ENCODE assay signal across 20 cellular contexts in genomic region chr7:88073625-88074024, GRCh38.
A peak's percentile ranks its signal among the peaks of the same experiment; 100 is the strongest.
DNase-seq lines count a peak whose midpoint lies in the region; ATAC-seq and TF ChIP-seq lines count a peak whose summit lies in the region.
"Had no signal": no experiment of that assay in that cellular context is flagged by ENCODE, and none has a peak within 500 bp of the region (broad histone marks: within the 10 kb centered on the region; RNA-seq: fewer than 3 reads in every experiment).

No MANE protein-coding gene starts in this region.

- H3K4me3 ChIP-seq in KMS-11 (IDR thresholded peaks at IDR 0.05; ENCODE audit: insufficient read depth, low read depth, low read length), result no peak overlapping the region

- H3K27me3 ChIP-seq in KMS-11 (ENCODE audit: insufficient read depth, low read depth), result no peaks in the 10 kb centered on the region
- H3K27me3 ChIP-seq: BE2C had no signal

- H3K36me3 ChIP-seq in KMS-11 (ENCODE audit: insufficient read depth), result no peaks in the 10 kb centered on the region
- H3K36me3 ChIP-seq: BE2C had no signal

- H3K36me3 Mint-ChIP-seq in activated naive CD8-positive, alpha-beta T cell treated with anti-CD3 and anti-CD28 coated beads, Interleukin-2, amount 50 U/mL, for 24 hours (ENCODE audit: low read depth), result peaks cover 4% of the 10 kb centered on the region

- DNase-seq in G401 (ENCODE audit: low spot score) (peak; percentile 44), dermis blood vessel endothelial cell (no peak), putamen (ENCODE audit: low spot score) (no peak), OCI-M1 (lab: John Stamatoyannopoulos, UW) (no peak)
- no peak for DNase-seq in activated naive CD8-positive, alpha-beta T cell treated with anti-CD3 and anti-CD28 coated beads, Interleukin-2, amount 50 U/mL, for 24 hours
- DNase-seq: 8988T; BE2C; CD4-positive, alpha-beta T cell; H7; MV-4-11; NCI-H187 treated with DMSO at 0.1 percent for 48 hours; NCI-H2171; NCI-H446; NK-92 treated with Interleukin-12 subunit alpha and Interleukin-12 subunit beta, amount 100 ng/mL, for 24 hours; RPMI8226; SIG-M5 had no signal

- H3K4me2 ChIP-seq in KMS-11, result peak overlapping the region; percentile 79

- H3K9ac ChIP-seq in KMS-11, result no peak overlapping the region

- H4K20me1 ChIP-seq in KMS-11 (ENCODE audit: insufficient read depth), result no peaks in the 10 kb centered on the region; the same call in 1 of the 2 replicates

- no peak overlapping the region for H3K4me3 Mint-ChIP-seq in activated naive CD8-positive, alpha-beta T cell treated with anti-CD3 and anti-CD28 coated beads, Interleukin-2, amount 50 U/mL, for 24 hours
- H3K4me3 Mint-ChIP-seq: CD4-positive, alpha-beta T cell; T-helper 1 cell treated with Interleukin-12 subunit alpha and Interleukin-12 subunit beta and Interleukin-4 antibody, amounts not matched to agents 30 μg/mL and 1 μg/mL, for 36 hours had no signal

- peaks cover 63% of the 10 kb centered on the region for H3K4me1 ChIP-seq in KMS-11 (ENCODE audit: low read depth, poor library complexity, severe bottlenecking)
- H3K4me1 ChIP-seq: BE2C had no signal

- H2AFZ ChIP-seq in KMS-11 (ENCODE audit: low read depth), result no peak overlapping the region

- H3K27me3 Mint-ChIP-seq in activated naive CD8-positive, alpha-beta T cell treated with anti-CD3 and anti-CD28 coated beads, Interleukin-2, amount 50 U/mL, for 24 hours, result peaks cover 2% of the 10 kb centered on the region

- TF ChIP-seq CTCF in KMS-11 (conservative IDR thresholded peaks at IDR 0.05; ENCODE audit: low read depth, low read length), result no peak

- in situ Hi-C loops in G401 (cut with HindIII; ENCODE audit: low sequenced_read_pairs), result no loop called here

- H3K9me3 Mint-ChIP-seq in activated naive CD8-positive, alpha-beta T cell treated with anti-CD3 and anti-CD28 coated beads, Interleukin-2, amount 50 U/mL, for 24 hours, result peaks cover 4% of the 10 kb centered on the region
- H3K9me3 Mint-ChIP-seq: CD4-positive, alpha-beta T cell; T-helper 1 cell treated with Interleukin-12 subunit alpha and Interleukin-12 subunit beta and Interleukin-4 antibody, amounts not matched to agents 30 μg/mL and 1 μg/mL, for 36 hours had no signal

- H3K27ac ChIP-seq in KMS-11, result peak overlapping the region; percentile 43

- ATAC-seq in GM19025 (IDR thresholded peaks at IDR 0.05; ENCODE audit: low read depth, unreplicated experiment), result peak; percentile 43
- peak; percentile 45 for ATAC-seq in HG02678 (IDR thresholded peaks at IDR 0.05; ENCODE audit: unreplicated experiment)
- ATAC-seq in activated naive CD8-positive, alpha-beta T cell treated with anti-CD3 and anti-CD28 coated beads, Interleukin-2, amount 50 U/mL, for 24 hours, result no peak

- H3K27ac Mint-ChIP-seq in activated naive CD8-positive, alpha-beta T cell treated with anti-CD3 and anti-CD28 coated beads, Interleukin-2, amount 50 U/mL, for 24 hours, result no peak overlapping the region
- H3K27ac Mint-ChIP-seq: CD4-positive, alpha-beta T cell; T-helper 1 cell treated with Interleukin-12 subunit alpha and Interleukin-12 subunit beta and Interleukin-4 antibody, amounts not matched to agents 30 μg/mL and 1 μg/mL, for 36 hours had no signal

- H3K79me2 ChIP-seq in KMS-11 (ENCODE audit: insufficient read depth, low read depth), result no peaks in the 10 kb centered on the region

- H3K4me1 Mint-ChIP-seq in activated naive CD8-positive, alpha-beta T cell treated with anti-CD3 and anti-CD28 coated beads, Interleukin-2, amount 50 U/mL, for 24 hours, result peaks cover 3% of the 10 kb centered on the region
